In genomic region chr12:125773033-125773432, GRCh38 we compare ENCODE assay signal across 8 cellular contexts.
DNase-seq lines count a peak whose midpoint lies in the region; ATAC-seq and TF ChIP-seq lines count a peak whose summit lies in the region.

No MANE protein-coding gene starts in this region.

- peak in 2 of 3 donors; percentile 1 to 7 for DNase-seq in stimulated activated CD4-positive, alpha-beta T cell treated with anti-CD3 and anti-CD28 coated beads, Interleukin-12 subunit alpha, Interleukin-12 subunit beta, amount 100 ng/mL, for 48 hours (ENCODE audit: low read depth in 2 of 3, low spot score in 1 of 3)
- DNase-seq in stimulated activated CD4-positive, alpha-beta T cell treated with anti-CD3 and anti-CD28 coated beads, Interleukin-12 subunit alpha, Interleukin-12 subunit beta, amount 100 ng/mL, for 4 hours = no peak
- DNase-seq in HFFc6 (no peak), NOMO-1 treated with DMSO at 0.1 percent for 48 hours (lab: John Stamatoyannopoulos, UW; ENCODE audit: unreplicated experiment) (peak; percentile 23), iPS DF 6.9 (ENCODE audit: low read depth, low spot score) (peak; percentile 75), kidney glomerular epithelial cell (lab: John Stamatoyannopoulos, UW) (no peak)

- H3K9me3 Mint-ChIP-seq in HFFc6 = peaks cover 30% of the 10 kb centered on the region

- ATAC-seq in GM18517 (IDR thresholded peaks at IDR 0.05; ENCODE audit: unreplicated experiment) (no peak), GM18520 (IDR thresholded peaks at IDR 0.05; ENCODE audit: unreplicated experiment) (no peak)

- H3K4me3 Mint-ChIP-seq in HFFc6 = no peak overlapping the region

- H3K4me1 Mint-ChIP-seq in HFFc6 (ENCODE audit: low read depth) = no peaks in the 10 kb centered on the region

- no peak overlapping the region for H3K27ac Mint-ChIP-seq in HFFc6

- H3K36me3 ChIP-seq in iPS DF 6.9 (ENCODE audit: control insufficient read depth, insufficient read depth, low read length) = no peaks in the 10 kb centered on the region

- no peaks in the 10 kb centered on the region for H3K27me3 Mint-ChIP-seq in HFFc6 (ENCODE audit: insufficient read depth)

- WGBS in iPS DF 6.9 (ENCODE audit: insufficient coverage, insufficient read length) = no CpG with 5 or more reads among the region's 12 CpGs

- peaks cover 2% of the 10 kb centered on the region; the same call in 1 of the 2 replicates for H3K9me3 ChIP-seq in iPS DF 6.9 (ENCODE audit: control insufficient read depth, insufficient read depth, low read length)

- no peaks in the 10 kb centered on the region; the same call in 1 of the 2 replicates for H3K36me3 Mint-ChIP-seq in HFFc6 (ENCODE audit: low read depth)

- no peak overlapping the region for H3K27ac ChIP-seq in iPS DF 6.9 (ENCODE audit: low read length)

- H3K4me3 ChIP-seq in iPS DF 6.9 (ENCODE audit: low read length) = no peak overlapping the region

- no peaks in the 10 kb centered on the region for H3K27me3 ChIP-seq in iPS DF 6.9 (ENCODE audit: control insufficient read depth, insufficient read depth, low read length)

- peak; percentile 31 for TF ChIP-seq CTCF in HFFc6 (IDR thresholded peaks at IDR 0.05)

- no peaks in the 10 kb centered on the region for H3K4me1 ChIP-seq in iPS DF 6.9 (ENCODE audit: control insufficient read depth, insufficient read depth, low read length)

Comparison
In these comparisons a context has a peak if more than half of its experiments do, and no peak if none do; other contexts are left out.
1. DNase-seq: peak in stimulated activated CD4-positive, alpha-beta T cell treated with anti-CD3 and anti-CD28 coated beads, Interleukin-12 subunit alpha, Interleukin-12 subunit beta, amount 100 ng/mL, for 48 hours (2 of 3), NOMO-1 treated with DMSO at 0.1 percent for 48 hours (single experiment) and iPS DF 6.9 (single experiment); none in stimulated activated CD4-positive, alpha-beta T cell treated with anti-CD3 and anti-CD28 coated beads, Interleukin-12 subunit alpha, Interleukin-12 subunit beta, amount 100 ng/mL, for 4 hours (single experiment), HFFc6 (single experiment) and kidney glomerular epithelial cell (single experiment).